In the genomic region with DNA sequence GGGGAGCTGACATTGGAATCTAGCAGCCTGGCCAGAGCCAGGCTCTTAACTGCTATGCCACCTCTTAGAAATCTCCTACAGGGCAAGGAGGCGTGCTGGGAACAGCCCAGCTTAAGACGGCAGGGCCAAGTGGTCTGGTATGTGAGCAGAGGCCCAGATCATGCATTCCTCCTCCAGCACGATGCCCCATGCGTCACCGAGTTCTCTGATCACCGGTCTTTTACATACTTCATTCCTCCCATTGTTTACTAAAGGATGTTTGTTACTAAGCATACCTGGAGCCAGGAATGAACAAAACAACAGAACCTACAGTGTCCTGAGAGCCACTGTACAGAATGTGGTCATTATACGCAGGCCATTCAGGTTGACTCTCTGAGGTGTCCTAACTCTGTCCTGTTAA, we compare ENCODE assay signal across 12 cellular contexts.
DNase-seq lines count a peak whose midpoint lies in the region; ATAC-seq and TF ChIP-seq lines count a peak whose summit lies in the region.
"Had no signal": no experiment of that assay in that cellular context is flagged by ENCODE, and none has a peak within 500 bp of the region (broad histone marks: within the 10 kb centered on the region; RNA-seq: fewer than 3 reads in every experiment).

No MANE protein-coding gene starts in this region.

- H3K36me3 Mint-ChIP-seq in activated B cell treated with CpG ODN at 0.5 μM for 24 hours (ENCODE audit: low read depth) (peaks cover 4% of the 10 kb centered on the region), neural progenitor cell (peaks cover 17% of the 10 kb centered on the region)
- H3K36me3 Mint-ChIP-seq in CD4-positive, alpha-beta T cell (ENCODE audit: low read depth): no peaks in the 10 kb centered on the region

- H3K4me1 ChIP-seq in iPS DF 6.9 (ENCODE audit: control insufficient read depth, insufficient read depth, low read length) (peaks cover 9% of the 10 kb centered on the region), neural progenitor cell (peaks cover 75% of the 10 kb centered on the region)
- H3K4me1 ChIP-seq: breast epithelium had no signal

- no peak overlapping the region for H3K4me2 ChIP-seq in neural progenitor cell

- peaks cover 98% of the 10 kb centered on the region for H3K4me1 Mint-ChIP-seq in activated B cell treated with CpG ODN at 0.5 μM for 24 hours
- H3K4me1 Mint-ChIP-seq in neural progenitor cell: peaks cover 50% of the 10 kb centered on the region
- peaks cover 8% of the 10 kb centered on the region for H3K4me1 Mint-ChIP-seq in CD4-positive, alpha-beta T cell (ENCODE audit: low read depth)

- H3K4me3 ChIP-seq in iPS DF 6.9 (ENCODE audit: low read length): no peak overlapping the region
- H3K4me3 ChIP-seq in neural progenitor cell: no peak overlapping the region
- H3K4me3 ChIP-seq: breast epithelium, thoracic aorta had no signal

- no peaks in the 10 kb centered on the region for H3K27me3 ChIP-seq in iPS DF 6.9 (ENCODE audit: control insufficient read depth, insufficient read depth, low read length)
- no peaks in the 10 kb centered on the region for H3K27me3 ChIP-seq in neural progenitor cell
- no peaks in the 10 kb centered on the region for H3K27me3 ChIP-seq in CD4-positive, alpha-beta T cell (ENCODE audit: control insufficient read depth, insufficient read depth, low read length)
- H3K27me3 ChIP-seq: breast epithelium had no signal

- intact Hi-C loops in activated B cell treated with CpG ODN at 0.5 μM for 24 hours (cut with micrococcal nuclease): no loop called here
- intact Hi-C loops in CD4-positive, alpha-beta T cell (cut with DNase I, micrococcal nuclease): no loop called here

- peaks cover 98% of the 10 kb centered on the region for H4K20me1 ChIP-seq in neural progenitor cell (ENCODE audit: low read depth)

- H3K27ac Mint-ChIP-seq in activated B cell treated with CpG ODN at 0.5 μM for 24 hours: peak overlapping the region; percentile 57
- H3K27ac Mint-ChIP-seq in neural progenitor cell: no peak overlapping the region
- no peak overlapping the region for H3K27ac Mint-ChIP-seq in CD4-positive, alpha-beta T cell

- CTCF ChIA-PET in activated B cell treated with CpG ODN at 0.5 μM for 24 hours (lab: Charles Lee): no interaction called here
- CTCF ChIA-PET in CD4-positive, alpha-beta T cell (lab: Charles Lee): no interaction called here

- peaks cover 4% of the 10 kb centered on the region for H3F3A ChIP-seq in neural progenitor cell (ENCODE audit: low read depth)

- DNase-seq in ELF-1 (ENCODE audit: low read depth, low spot score): peak; percentile 79
- no peak for DNase-seq in activated B cell treated with CpG ODN at 0.5 μM for 24 hours
- peak; percentile 27 for DNase-seq in iPS DF 6.9 (ENCODE audit: low read depth, low spot score)
- DNase-seq in neural progenitor cell (ENCODE audit: low spot score): peak; percentile 49
- no peak for DNase-seq in NCI-H1930 (lab: John Stamatoyannopoulos, UW)
- DNase-seq in HUDEP-2 (lab: John Stamatoyannopoulos, UW; ENCODE audit: unreplicated experiment in 76 of 76): no peak
- no peak for DNase-seq in cerebellar cortex (ENCODE audit: low spot score)
- no peak for DNase-seq in CD4-positive, alpha-beta T cell
- DNase-seq: DMS 273 treated with DMSO at 0.1 percent for 48 hours, occipital lobe had no signal

- ATAC-seq in activated B cell treated with CpG ODN at 0.5 μM for 24 hours (ENCODE audit: low read depth): no peak
- ATAC-seq in CD4-positive, alpha-beta T cell (ENCODE audit: poor library complexity): no peak

- H3K27ac ChIP-seq in iPS DF 6.9 (ENCODE audit: low read length) (no peak overlapping the region), neural progenitor cell (no peak overlapping the region)
- no peak overlapping the region for H3K27ac ChIP-seq in CD4-positive, alpha-beta T cell (ENCODE audit: low read depth, low read length)
- H3K27ac ChIP-seq: breast epithelium had no signal

- H3K9ac ChIP-seq in neural progenitor cell: no peak overlapping the region

- H3K9me3 ChIP-seq in iPS DF 6.9 (ENCODE audit: control insufficient read depth, insufficient read depth, low read length): no peaks in the 10 kb centered on the region
- no peaks in the 10 kb centered on the region for H3K9me3 ChIP-seq in neural progenitor cell (ENCODE audit: low read depth)
- H3K9me3 ChIP-seq in CD4-positive, alpha-beta T cell (ENCODE audit: control insufficient read depth, low read length): no peaks in the 10 kb centered on the region
- H3K9me3 ChIP-seq: breast epithelium, thoracic aorta had no signal

- no peak overlapping the region for H2AFZ ChIP-seq in neural progenitor cell (replicated peaks)

- TF ChIP-seq CTCF in activated B cell treated with CpG ODN at 0.5 μM for 24 hours (IDR thresholded peaks at IDR 0.05) (no peak), neural progenitor cell (IDR thresholded peaks at IDR 0.05) (no peak)
- no peak for TF ChIP-seq CTCF in CD4-positive, alpha-beta T cell (IDR thresholded peaks at IDR 0.05)

- H3K27me3 Mint-ChIP-seq in activated B cell treated with CpG ODN at 0.5 μM for 24 hours (no peaks in the 10 kb centered on the region), neural progenitor cell (ENCODE audit: insufficient read depth, low read depth) (no peaks in the 10 kb centered on the region)
- peaks cover 33% of the 10 kb centered on the region for H3K27me3 Mint-ChIP-seq in CD4-positive, alpha-beta T cell

- POLR2A ChIA-PET in activated B cell treated with CpG ODN at 0.5 μM for 24 hours (lab: Charles Lee): interaction anchor here (0.6 to 1.1 kb wide), 3 partner anchors 10 to 33 kb away, joined by 3 to 4 read pairs (median 3); no protein-coding TSS in a partner anchor
- POLR2A ChIA-PET in CD4-positive, alpha-beta T cell (lab: Charles Lee): no interaction called here

- H3K79me2 ChIP-seq in neural progenitor cell (ENCODE audit: low read depth): peaks cover 98% of the 10 kb centered on the region

- H3K4me3 Mint-ChIP-seq in activated B cell treated with CpG ODN at 0.5 μM for 24 hours (no peak overlapping the region), neural progenitor cell (no peak overlapping the region)
- no peak overlapping the region for H3K4me3 Mint-ChIP-seq in CD4-positive, alpha-beta T cell

- no peaks in the 10 kb centered on the region for H3K9me3 Mint-ChIP-seq in activated B cell treated with CpG ODN at 0.5 μM for 24 hours
- H3K9me3 Mint-ChIP-seq in neural progenitor cell: peaks cover 6% of the 10 kb centered on the region
- no peaks in the 10 kb centered on the region for H3K9me3 Mint-ChIP-seq in CD4-positive, alpha-beta T cell

- no peaks in the 10 kb centered on the region for H3K36me3 ChIP-seq in iPS DF 6.9 (ENCODE audit: control insufficient read depth, insufficient read depth, low read length)
- no peaks in the 10 kb centered on the region for H3K36me3 ChIP-seq in neural progenitor cell
- H3K36me3 ChIP-seq: breast epithelium, thoracic aorta had no signal

- WGBS in iPS DF 6.9 (ENCODE audit: insufficient coverage, insufficient read length): no CpG with 5 or more reads among the region's 7 CpGs

Comparison
In these comparisons a context has a peak if more than half of its experiments do, and no peak if none do; other contexts are left out.
1. DNase-seq: peak in ELF-1 (single experiment), iPS DF 6.9 (single experiment) and neural progenitor cell (single experiment); none in activated B cell treated with CpG ODN at 0.5 μM for 24 hours (single experiment), NCI-H1930 (0 of 2), HUDEP-2 (0 of 76), cerebellar cortex (single experiment) and CD4-positive, alpha-beta T cell (0 of 10).